ENCODE assay signal across 8 cellular contexts in the genomic region with DNA sequence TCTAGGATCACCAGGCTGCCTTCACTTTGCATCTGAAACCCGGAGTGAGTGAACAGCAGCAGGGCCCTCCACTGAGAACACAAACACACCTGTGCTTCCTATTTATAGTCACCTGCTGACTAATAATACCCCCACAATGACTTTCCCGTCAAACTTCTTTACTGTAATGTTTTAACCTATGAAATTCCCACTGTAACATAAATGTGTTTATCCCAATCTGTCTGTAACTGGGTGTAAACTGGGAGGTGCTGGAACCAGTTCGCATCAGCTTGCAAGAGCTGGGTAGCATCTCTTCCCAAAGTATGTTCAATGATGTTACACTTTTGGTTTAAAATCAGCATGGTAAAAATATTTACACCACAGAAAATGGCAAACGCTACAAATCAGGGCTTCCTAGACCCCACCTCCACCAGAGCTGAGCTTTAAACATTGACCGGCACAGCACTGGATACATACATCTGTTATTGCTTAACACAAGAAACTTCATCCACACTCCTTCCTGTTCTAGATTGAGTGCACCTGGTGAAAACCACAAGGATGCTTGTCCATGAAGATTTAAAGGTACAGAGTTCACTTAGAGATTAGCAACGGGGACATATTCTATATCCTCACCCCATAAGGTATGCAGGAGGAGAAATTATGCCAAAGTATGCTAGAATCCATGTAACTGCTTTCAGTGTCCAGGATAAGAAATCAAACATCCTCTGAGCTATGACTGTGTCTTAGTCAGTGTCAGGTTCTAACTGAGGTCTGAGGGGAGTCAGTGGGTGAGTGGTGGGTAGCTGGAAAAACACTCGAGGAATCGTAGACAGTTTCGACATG.
DNase-seq lines count a peak whose midpoint lies in the region; ATAC-seq and TF ChIP-seq lines count a peak whose summit lies in the region.

No MANE protein-coding gene starts in this region.

- H3K4me3 ChIP-seq in OCI-LY7 (ENCODE audit: low read depth, low read length, poor library complexity, severe bottlenecking) = peak overlapping the region; percentile 60

- no TSS peak for BruUV-seq in OCI-LY7 (replicated peaks; lab: Mats Ljungman, UMichigan)

- ATAC-seq in GM19452 (IDR thresholded peaks at IDR 0.05; ENCODE audit: unreplicated experiment) (peak; percentile 76), HG03097 (IDR thresholded peaks at IDR 0.05; ENCODE audit: low FRiP score, unreplicated experiment) (peak; percentile 89), omental fat pad (ENCODE audit: low FRiP score) (no peak)

- H3K36me3 ChIP-seq in OCI-LY7 (ENCODE audit: insufficient read depth, low read length) = peaks cover 10% of the 10 kb centered on the region; the same call in 1 of the 2 replicates

- CTCF ChIA-PET in OCI-LY7 (lab: Charles Lee; ENCODE audit: unreplicated experiment) = interaction anchor here (0.6 kb wide), 1 partner anchor 238 kb away, joined by 3 read pairs; no protein-coding TSS in a partner anchor

- peaks cover 38% of the 10 kb centered on the region for H3K9me3 ChIP-seq in OCI-LY7 (ENCODE audit: low read length)

- H3K4me1 ChIP-seq in OCI-LY7 (ENCODE audit: insufficient read depth, low read length, poor library complexity, severe bottlenecking) = peaks cover 68% of the 10 kb centered on the region

- no peaks in the 10 kb centered on the region for H3K9me2 ChIP-seq in OCI-LY7 (ENCODE audit: insufficient read depth, low read length)

- no peaks in the 10 kb centered on the region for H3K79me2 ChIP-seq in OCI-LY7 (ENCODE audit: insufficient read depth, low read depth, low read length)

- peak overlapping the region; percentile 69; the same call in 1 of the 2 replicates for H2AFZ ChIP-seq in OCI-LY7 (ENCODE audit: low read length)

- intact Hi-C loops in OCI-LY7 (cut with micrococcal nuclease; ENCODE audit: unreplicated experiment) = loop anchor here (5.0 to 10.0 kb wide), 3 partner anchors 44 to 694 kb away; no protein-coding TSS in a partner anchor

- DNase-seq in DMS53 (lab: John Stamatoyannopoulos, UW) = peak; percentile 36
- DNase-seq in OCI-LY7 (ENCODE audit: low spot score) = peak; percentile 94
- DNase-seq in middle frontal gyrus (ENCODE audit: extremely low spot score, low spot score) = no peak
- no peak for DNase-seq in NCI-H1694 treated with DMSO at 0.1 percent for 48 hours (lab: John Stamatoyannopoulos, UW)
- DNase-seq in midbrain (lab: John Stamatoyannopoulos, UW) = no peak
- DNase-seq in omental fat pad (ENCODE audit: low spot score) = no peak

- peak overlapping the region; percentile 99 for H3K27ac ChIP-seq in OCI-LY7 (ENCODE audit: low read depth, low read length, poor library complexity, severe bottlenecking)

- POLR2A ChIA-PET in OCI-LY7 (lab: Charles Lee) = interaction anchor here (0.5 to 2.9 kb wide), 11 partner anchors 9 to 922 kb away, joined by 3 to 12 read pairs (median 4); no protein-coding TSS in a partner anchor

- peak overlapping the region; percentile 94 for H3K4me2 ChIP-seq in OCI-LY7 (ENCODE audit: low read length)

- TF ChIP-seq CTCF in OCI-LY7 (conservative IDR thresholded peaks at IDR 0.05; ENCODE audit: low read length) (no peak), omental fat pad (IDR thresholded peaks at IDR 0.05) (no peak)

- H4K20me1 ChIP-seq in OCI-LY7 (ENCODE audit: insufficient read depth, low read length) = no peaks in the 10 kb centered on the region

Comparison
In these comparisons a context has a peak if more than half of its experiments do, and no peak if none do; other contexts are left out.
1. DNase-seq: peak in DMS53 (single experiment) and OCI-LY7 (single experiment); none in middle frontal gyrus (single experiment), NCI-H1694 treated with DMSO at 0.1 percent for 48 hours (single experiment), midbrain (single experiment) and omental fat pad (single experiment).